Comparison of ENCODE assay signal across 22 cellular contexts in genomic region chr10:11504566-11505285, GRCh38.
A peak's percentile ranks its signal among the peaks of the same experiment; 100 is the strongest.
DNase-seq lines count a peak whose midpoint lies in the region; ATAC-seq and TF ChIP-seq lines count a peak whose summit lies in the region.
"Had no signal": no experiment of that assay in that cellular context is flagged by ENCODE, and none has a peak within 500 bp of the region (broad histone marks: within the 10 kb centered on the region; RNA-seq: fewer than 3 reads in every experiment).

No MANE protein-coding gene starts in this region.

- no peak overlapping the region for H2AFZ ChIP-seq in neuronal stem cell (ENCODE audit: low read length)

- H3K18ac ChIP-seq in neuronal stem cell (ENCODE audit: low read length) = no peak overlapping the region

- no peak overlapping the region for H2BK120ac ChIP-seq in neuronal stem cell (ENCODE audit: low read depth, low read length)

- no peak overlapping the region for H2BK15ac ChIP-seq in neuronal stem cell (ENCODE audit: low read length)

- peak overlapping the region; percentile 40 for H3K27ac Mint-ChIP-seq in activated T-cell treated with anti-CD3 and anti-CD28 coated beads, Interleukin-2, amount 50 U/mL, for 72 hours
- H3K27ac Mint-ChIP-seq: HFFc6 had no signal

- H3K9me3 ChIP-seq in neuronal stem cell (replicated peaks in 1 of 2; ENCODE audit: control insufficient read depth in 2 of 2, insufficient read depth in 1 of 2, low read depth in 1 of 2, low read length in 2 of 2) (peaks cover 0 to 1% of the 10 kb centered on the region in 2 donors), lower lobe of right lung (no peaks in the 10 kb centered on the region)

- H3K9me3 Mint-ChIP-seq in activated T-cell treated with anti-CD3 and anti-CD28 coated beads, Interleukin-2, amount 50 U/mL, for 72 hours = no peaks in the 10 kb centered on the region
- no peaks in the 10 kb centered on the region for H3K9me3 Mint-ChIP-seq in activated T-cell treated with anti-CD3 and anti-CD28 coated beads, Interleukin-2, amount 50 U/mL, for 4 hours
- H3K9me3 Mint-ChIP-seq: CD8-positive, alpha-beta memory T cell; HFFc6 had no signal

- no peak overlapping the region for H3K4me2 ChIP-seq in neuronal stem cell (ENCODE audit: insufficient read depth, low read length, poor library complexity, severe bottlenecking)

- peaks cover 18% of the 10 kb centered on the region for H3K4me1 Mint-ChIP-seq in activated T-cell treated with anti-CD3 and anti-CD28 coated beads, Interleukin-2, amount 50 U/mL, for 72 hours (ENCODE audit: low read depth)
- H3K4me1 Mint-ChIP-seq in activated T-cell treated with anti-CD3 and anti-CD28 coated beads, Interleukin-2, amount 50 U/mL, for 4 hours (ENCODE audit: low read depth) = peaks cover 9% of the 10 kb centered on the region
- H3K4me1 Mint-ChIP-seq: CD8-positive, alpha-beta memory T cell had no signal

- H3K4ac ChIP-seq in neuronal stem cell (ENCODE audit: low read length) = no peak overlapping the region

- no peaks in the 10 kb centered on the region for H3K36me3 Mint-ChIP-seq in activated T-cell treated with anti-CD3 and anti-CD28 coated beads, Interleukin-2, amount 50 U/mL, for 72 hours (ENCODE audit: insufficient read depth in 2 of 2)
- H3K36me3 Mint-ChIP-seq in activated T-cell treated with anti-CD3 and anti-CD28 coated beads, Interleukin-2, amount 50 U/mL, for 4 hours (ENCODE audit: insufficient read depth) = peaks cover 2% of the 10 kb centered on the region

- peak overlapping the region; percentile 46 for H3K27ac ChIP-seq in neuronal stem cell (replicated peaks; ENCODE audit: low read length)
- no peak overlapping the region for H3K27ac ChIP-seq in lower lobe of right lung
- H3K27ac ChIP-seq: 22Rv1, C4-2B had no signal

- H3K4me1 ChIP-seq in neuronal stem cell (ENCODE audit: control insufficient read depth in 2 of 2, insufficient read depth in 1 of 2, low read depth in 1 of 2, low read length in 2 of 2) (peaks cover 9 to 13% of the 10 kb centered on the region in 2 donors), lower lobe of right lung (no peaks in the 10 kb centered on the region)

- H2BK5ac ChIP-seq in neuronal stem cell (ENCODE audit: low read length) = no peak overlapping the region

- no peak overlapping the region for H3K23ac ChIP-seq in neuronal stem cell (ENCODE audit: low read depth, low read length, poor library complexity)

- H3K27me3 ChIP-seq in neuronal stem cell (ENCODE audit: control insufficient read depth in 3 of 3, insufficient read depth in 3 of 3, low read depth in 1 of 3, low read length in 3 of 3) = no peaks in the 10 kb centered on the region
- H3K27me3 ChIP-seq in lower lobe of right lung (ENCODE audit: low read depth) = no peaks in the 10 kb centered on the region

- peaks cover 9% of the 10 kb centered on the region for H3K27me3 Mint-ChIP-seq in activated T-cell treated with anti-CD3 and anti-CD28 coated beads, Interleukin-2, amount 50 U/mL, for 72 hours (ENCODE audit: low read depth)
- no peaks in the 10 kb centered on the region for H3K27me3 Mint-ChIP-seq in activated T-cell treated with anti-CD3 and anti-CD28 coated beads, Interleukin-2, amount 50 U/mL, for 4 hours (ENCODE audit: low read depth)

- DNase-seq in activated T-cell treated with anti-CD3 and anti-CD28 coated beads, Interleukin-2, amount 50 U/mL, for 72 hours = no peak
- no peak for DNase-seq in activated T-cell treated with anti-CD3 and anti-CD28 coated beads, Interleukin-2, amount 50 U/mL, for 4 hours
- peak; percentile 93 for DNase-seq in SK-MEL-5 (ENCODE audit: low read depth, low spot score)
- DNase-seq in foreskin melanocyte = peak; percentile 86
- DNase-seq in neuronal stem cell (ENCODE audit: low spot score) = no peak
- DNase-seq in SKM-1 (lab: John Stamatoyannopoulos, UW; ENCODE audit: unreplicated experiment) = no peak
- no peak for DNase-seq in lower lobe of right lung
- DNase-seq: AML-193; CD8-positive, alpha-beta memory T cell; H7; HFFc6; Kasumi-1; NCI-H1694; NCI-H2081; NCI-H2171; NCI-H345; NCI-H524 treated with DMSO at 0.1 percent for 48 hours; NCI-H82; Right ventricle myocardium superior had no signal

- no peak overlapping the region for H2BK12ac ChIP-seq in neuronal stem cell (ENCODE audit: low read length)

- H3K9ac ChIP-seq in neuronal stem cell (ENCODE audit: low read depth, low read length, poor library complexity) = no peak overlapping the region

- intact Hi-C loops in lower lobe of right lung (cut with DNase I) = no loop called here

- no CpG with 5 or more reads among the region's 7 CpGs for WGBS in neuronal stem cell (ENCODE audit: extremely low coverage in 2 of 2, insufficient read length in 2 of 2, insufficient replicate concordance in 1 of 2), 2 donors

- in situ Hi-C loops in SK-MEL-5 (cut with HindIII; ENCODE audit: low pct_unique_long_range_greater_than_20kb, low sequenced_read_pairs) = no loop called here

- peaks cover 5 to 65% of the 10 kb centered on the region in 2 donors for H3K36me3 ChIP-seq in neuronal stem cell (replicated peaks in 1 of 2; ENCODE audit: control insufficient read depth in 2 of 2, insufficient read depth in 2 of 2, low read length in 2 of 2)
- H3K36me3 ChIP-seq in lower lobe of right lung = peaks cover 7% of the 10 kb centered on the region

- no peak overlapping the region for H4K8ac ChIP-seq in neuronal stem cell (ENCODE audit: low read depth, low read length)

- no peak for ATAC-seq in activated T-cell treated with anti-CD3 and anti-CD28 coated beads, Interleukin-2, amount 50 U/mL, for 72 hours (replicated peaks in 1 of 2)
- no peak for ATAC-seq in activated T-cell treated with anti-CD3 and anti-CD28 coated beads, Interleukin-2, amount 50 U/mL, for 4 hours
- ATAC-seq in GM18867 (IDR thresholded peaks at IDR 0.05; ENCODE audit: unreplicated experiment) (no peak), lower lobe of right lung (no peak)

- no peak overlapping the region for H4K91ac ChIP-seq in neuronal stem cell (ENCODE audit: low read depth, low read length, poor library complexity)

- no peak overlapping the region for H3K4me3 Mint-ChIP-seq in activated T-cell treated with anti-CD3 and anti-CD28 coated beads, Interleukin-2, amount 50 U/mL, for 72 hours
- H3K4me3 Mint-ChIP-seq in activated T-cell treated with anti-CD3 and anti-CD28 coated beads, Interleukin-2, amount 50 U/mL, for 4 hours = no peak overlapping the region
- H3K4me3 Mint-ChIP-seq: CD8-positive, alpha-beta memory T cell; HFFc6 had no signal

- H3K79me1 ChIP-seq in neuronal stem cell (ENCODE audit: low read depth, low read length) = no peaks in the 10 kb centered on the region

- no peak overlapping the region for H2AK5ac ChIP-seq in neuronal stem cell (ENCODE audit: low read depth, low read length)

- no peak for TF ChIP-seq CTCF in lower lobe of right lung (IDR thresholded peaks at IDR 0.05)

- no peak overlapping the region for H3K4me3 ChIP-seq in neuronal stem cell (ENCODE audit: low read length in 2 of 2)
- no peak overlapping the region for H3K4me3 ChIP-seq in lower lobe of right lung

- H3K14ac ChIP-seq in neuronal stem cell (ENCODE audit: low read length) = no peak overlapping the region

Comparison
In these comparisons a context has a peak if more than half of its experiments do, and no peak if none do; other contexts are left out.
1. DNase-seq: peak in SK-MEL-5 (single experiment) and foreskin melanocyte (single experiment); none in activated T-cell treated with anti-CD3 and anti-CD28 coated beads, Interleukin-2, amount 50 U/mL, for 72 hours (0 of 2), activated T-cell treated with anti-CD3 and anti-CD28 coated beads, Interleukin-2, amount 50 U/mL, for 4 hours (single experiment), neuronal stem cell (single experiment), SKM-1 (single experiment) and lower lobe of right lung (single experiment).